ENCODE assay signal across 18 cellular contexts in genomic region chr2:105580870-105581567, GRCh38.
"Had no signal": no experiment of that assay in that cellular context is flagged by ENCODE, and none has a peak within 500 bp of the region (broad histone marks: within the 10 kb centered on the region; RNA-seq: fewer than 3 reads in every experiment).

No MANE protein-coding gene starts in this region.

- H3K4me3 Mint-ChIP-seq: naive B cell; nephron progenitor cell; stimulated activated naive B cell treated with anti-CD40 and anti-IgM and Interleukin-4, amounts not matched to agents 10 μg/mL and 1 μg/mL and 100 μg/mL, for 72 hours; type B pancreatic cell had no signal

- H3K27me3 ChIP-seq: dorsolateral prefrontal cortex, heart left ventricle, neutrophil had no signal

- H3K27ac ChIP-seq: dorsolateral prefrontal cortex, heart left ventricle, neutrophil, psoas muscle had no signal

- H3K36me3 ChIP-seq: heart left ventricle, neutrophil had no signal

- ATAC-seq: heart left ventricle, psoas muscle, sciatic nerve had no signal

- H3K9me3 ChIP-seq: heart left ventricle, neutrophil, psoas muscle had no signal

- H3K9me3 Mint-ChIP-seq: stimulated activated naive B cell treated with anti-CD40 and anti-IgM and Interleukin-4, amounts not matched to agents 10 μg/mL and 1 μg/mL and 100 μg/mL, for 72 hours; type B pancreatic cell had no signal

- H3K27me3 Mint-ChIP-seq: stimulated activated naive B cell treated with anti-CD40 and anti-IgM and Interleukin-4, amounts not matched to agents 10 μg/mL and 1 μg/mL and 100 μg/mL, for 72 hours had no signal

- DNase-seq: cortex of kidney; dorsolateral prefrontal cortex; effector CD8-positive, alpha-beta T cell; heart left ventricle; hypothalamus; kidney glomerular epithelial cell; mesendoderm; naive B cell; nephron progenitor cell; psoas muscle; retina; stimulated activated CD4-positive, alpha-beta T cell treated with anti-CD3 and anti-CD28 coated beads, Interleukin-2, amount 100 ng/mL, for 24 hours; stimulated activated CD4-positive, alpha-beta T cell treated with anti-CD3 and anti-CD28 coated beads, Interleukin-4, amount 100 ng/mL, for 4 hours; stimulated activated naive B cell treated with anti-CD40 and anti-IgM and Interleukin-4, amounts not matched to agents 10 μg/mL and 1 μg/mL and 100 μg/mL, for 72 hours had no signal

- H3K4me3 ChIP-seq: dorsolateral prefrontal cortex, heart left ventricle, psoas muscle, skin epidermis had no signal

- H3K27ac Mint-ChIP-seq: nephron progenitor cell; stimulated activated naive B cell treated with anti-CD40 and anti-IgM and Interleukin-4, amounts not matched to agents 10 μg/mL and 1 μg/mL and 100 μg/mL, for 72 hours; type B pancreatic cell had no signal

- H3K4me1 ChIP-seq: psoas muscle had no signal

- H3K36me3 Mint-ChIP-seq: naive B cell, type B pancreatic cell had no signal
